In the genomic region with DNA sequence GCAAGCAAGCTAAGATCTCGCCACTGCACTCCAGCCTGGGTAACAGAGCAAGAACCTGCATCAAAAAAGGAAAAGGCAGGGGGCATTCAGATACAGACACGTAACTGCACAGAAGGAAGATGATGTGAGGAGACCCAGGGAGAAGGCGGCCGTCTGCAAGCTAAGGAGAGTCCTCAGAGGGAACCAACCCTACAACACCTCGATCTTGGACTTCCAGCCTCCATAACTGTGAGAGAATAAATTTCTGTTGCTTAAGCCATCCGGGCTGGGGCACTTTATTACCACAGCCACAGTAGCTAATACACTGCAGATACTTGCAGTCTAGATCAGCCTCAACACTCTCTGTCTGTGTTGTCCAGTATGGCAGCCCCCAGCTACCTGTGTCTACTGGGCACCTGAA, we compare ENCODE assay signal across 15 cellular contexts. TPM values are rescaled to one million over a fixed set of nuclear protein-coding genes. Genes with fewer than 3 reads are reported as not detected.
A peak's percentile ranks its signal among the peaks of the same experiment; 100 is the strongest.
DNase-seq lines count a peak whose midpoint lies in the region; ATAC-seq and TF ChIP-seq lines count a peak whose summit lies in the region.
"Had no signal": no experiment of that assay in that cellular context is flagged by ENCODE, and none has a peak within 500 bp of the region (broad histone marks: within the 10 kb centered on the region; RNA-seq: fewer than 3 reads in every experiment).

No MANE protein-coding gene starts in this region.

- H4K20me1 ChIP-seq in OCI-LY1 (ENCODE audit: insufficient read depth, low read length), result no peaks in the 10 kb centered on the region

- H3K4me3 ChIP-seq in right cardiac atrium (ENCODE audit: low read length), result no peak overlapping the region
- H3K4me3 ChIP-seq in OCI-LY1 (ENCODE audit: low read depth, low read length, poor library complexity, severe bottlenecking), result no peak overlapping the region
- no peak overlapping the region for H3K4me3 ChIP-seq in neuronal stem cell (ENCODE audit: low read length in 2 of 2)
- H3K4me3 ChIP-seq: GM23338 had no signal

- H3K4ac ChIP-seq in neuronal stem cell (ENCODE audit: low read length), result no peak overlapping the region

- H3K79me2 ChIP-seq in OCI-LY1 (ENCODE audit: insufficient read depth, low read length), result peaks cover 6% of the 10 kb centered on the region; the same call in 1 of the 2 replicates

- WGBS in right cardiac atrium, result 97% methylated on average over 6 of the region's 6 CpGs
- WGBS in neuronal stem cell (ENCODE audit: extremely low coverage in 2 of 2, insufficient read length in 2 of 2, insufficient replicate concordance in 1 of 2), 2 donors, result no CpG with 5 or more reads among the region's 6 CpGs

- H3K27ac ChIP-seq in right cardiac atrium (ENCODE audit: low read length) (no peak overlapping the region), OCI-LY1 (ENCODE audit: low read depth, low read length, poor library complexity, severe bottlenecking) (peak overlapping the region; percentile 94), neuronal stem cell (replicated peaks; ENCODE audit: low read length) (no peak overlapping the region)

- H3K9me3 ChIP-seq in right cardiac atrium (ENCODE audit: control insufficient read depth, low read length) (no peaks in the 10 kb centered on the region), OCI-LY1 (ENCODE audit: low read length) (no peaks in the 10 kb centered on the region), neuronal stem cell (replicated peaks in 1 of 2; ENCODE audit: control insufficient read depth in 2 of 2, insufficient read depth in 1 of 2, low read depth in 1 of 2, low read length in 2 of 2) (no peaks in the 10 kb centered on the region)

- no peak overlapping the region for H3K18ac ChIP-seq in neuronal stem cell (ENCODE audit: low read length)

- H3K9ac ChIP-seq in OCI-LY1 (ENCODE audit: low read length), result no peak overlapping the region
- H3K9ac ChIP-seq in neuronal stem cell (ENCODE audit: low read depth, low read length, poor library complexity), result no peak overlapping the region

- H4K8ac ChIP-seq in neuronal stem cell (ENCODE audit: low read depth, low read length), result no peak overlapping the region

- no peaks in the 10 kb centered on the region for H3F3A ChIP-seq in OCI-LY1 (ENCODE audit: insufficient read depth, low read length)

- H4K91ac ChIP-seq in neuronal stem cell (ENCODE audit: low read depth, low read length, poor library complexity), result no peak overlapping the region

- H2BK12ac ChIP-seq in neuronal stem cell (ENCODE audit: low read length), result no peak overlapping the region

- no peak overlapping the region for H3K23ac ChIP-seq in neuronal stem cell (ENCODE audit: low read depth, low read length, poor library complexity)

- H3K9me2 ChIP-seq in OCI-LY1 (ENCODE audit: low read depth, low read length), result no peaks in the 10 kb centered on the region

- no peak overlapping the region for H2BK5ac ChIP-seq in neuronal stem cell (ENCODE audit: low read length)

- H2BK120ac ChIP-seq in neuronal stem cell (ENCODE audit: low read depth, low read length), result no peak overlapping the region

- DNase-seq in Right ventricle myocardium inferior (ENCODE audit: missing footprints), result peak; percentile 0
- no peak for DNase-seq in right cardiac atrium
- no peak for DNase-seq in neuronal stem cell (ENCODE audit: low spot score)
- no peak for DNase-seq in NCI-H1436 (lab: John Stamatoyannopoulos, UW)
- DNase-seq: C1 segment of cervical spinal cord, Calu3, COR-L47, DMS53, DMS79 treated with DMSO at 0.1 percent for 48 hours, H9, HFFc6 had no signal

- no peaks in the 10 kb centered on the region for H3K79me1 ChIP-seq in neuronal stem cell (ENCODE audit: low read depth, low read length)

- no peak for ATAC-seq in Right ventricle myocardium inferior
- ATAC-seq in right cardiac atrium, result no peak
- ATAC-seq in GM18519 (IDR thresholded peaks at IDR 0.05; ENCODE audit: low FRiP score, unreplicated experiment), result no peak
- ATAC-seq: GM23338, HCT116 had no signal

- no peak overlapping the region for H2AK5ac ChIP-seq in neuronal stem cell (ENCODE audit: low read depth, low read length)

- no peak for TF ChIP-seq CTCF in OCI-LY1 (IDR thresholded peaks at IDR 0.05; ENCODE audit: low read length)

- H2AFZ ChIP-seq in OCI-LY1 (ENCODE audit: low read length) (no peak overlapping the region), neuronal stem cell (ENCODE audit: low read length) (no peak overlapping the region)
- H2AFZ ChIP-seq: GM23338 had no signal

- intact Hi-C loops in Right ventricle myocardium inferior (cut with DNase I) (no loop called here), right cardiac atrium (cut with DNase I) (no loop called here)

- no peak overlapping the region for H3K14ac ChIP-seq in neuronal stem cell (ENCODE audit: low read length)

- H3K27me3 ChIP-seq in right cardiac atrium (ENCODE audit: control insufficient read depth, insufficient read depth), result no peaks in the 10 kb centered on the region
- no peaks in the 10 kb centered on the region for H3K27me3 ChIP-seq in OCI-LY1 (ENCODE audit: insufficient read depth, low read length)
- H3K27me3 ChIP-seq in neuronal stem cell (ENCODE audit: control insufficient read depth in 3 of 3, insufficient read depth in 3 of 3, low read depth in 1 of 3, low read length in 3 of 3), result no peaks in the 10 kb centered on the region

- H2BK15ac ChIP-seq in neuronal stem cell (ENCODE audit: low read length), result no peak overlapping the region

- H3K4me1 ChIP-seq in right cardiac atrium (ENCODE audit: control insufficient read depth, insufficient read depth, low read length) (no peaks in the 10 kb centered on the region), OCI-LY1 (ENCODE audit: insufficient read depth, low read length, severe bottlenecking) (peaks cover 20% of the 10 kb centered on the region), neuronal stem cell (ENCODE audit: control insufficient read depth in 2 of 2, insufficient read depth in 1 of 2, low read depth in 1 of 2, low read length in 2 of 2) (no peaks in the 10 kb centered on the region)

- H3K36me3 ChIP-seq in OCI-LY1 (ENCODE audit: insufficient read depth, low read length) (no peaks in the 10 kb centered on the region; the same call in 1 of the 2 replicates), neuronal stem cell (replicated peaks in 1 of 2; ENCODE audit: control insufficient read depth in 2 of 2, insufficient read depth in 2 of 2, low read length in 2 of 2) (no peaks in the 10 kb centered on the region)

- H3K4me2 ChIP-seq in OCI-LY1 (ENCODE audit: low read length) (no peak overlapping the region), neuronal stem cell (ENCODE audit: insufficient read depth, low read length, poor library complexity, severe bottlenecking) (peak overlapping the region; percentile 11)
- H3K4me2 ChIP-seq: GM23338 had no signal

RNA-seq across cellular contexts. Expression of gene TICAM1, which starts 7.9 kb away (rescaled TPM):
- total RNA-seq in Right ventricle myocardium inferior (7.3 TPM), right cardiac atrium (1 to 10 TPM; 5.8 to 6.9 (median 6.7) TPM)
- polyA plus RNA-seq in right cardiac atrium, result 5.3 TPM
- polyA plus RNA-seq in neuronal stem cell (2013, experiment 1 of 2), result 1.4 TPM
- polyA plus RNA-seq in neuronal stem cell (2013, experiment 2 of 2), result 1.5 TPM

RNA-seq across cellular contexts. Expression of gene FEM1A, which starts 32.0 kb away (rescaled TPM):
- total RNA-seq in Right ventricle myocardium inferior (47.0 TPM), right cardiac atrium (10 to 100 TPM; 23.4 to 28.3 (median 27.9) TPM)
- 20.1 TPM for polyA plus RNA-seq in right cardiac atrium
- polyA plus RNA-seq in neuronal stem cell (2013, experiment 1 of 2), result 5.5 TPM
- 5.6 TPM for polyA plus RNA-seq in neuronal stem cell (2013, experiment 2 of 2)

RNA-seq across cellular contexts. Expression of gene PLIN3, which starts 43.9 kb away (rescaled TPM):
- 34.0 TPM for total RNA-seq in Right ventricle myocardium inferior
- total RNA-seq in right cardiac atrium, result 10 to 100 TPM; 26.5 to 32.2 (median 28.5) TPM
- 16.9 TPM for polyA plus RNA-seq in right cardiac atrium
- polyA plus RNA-seq in neuronal stem cell (2013, experiment 1 of 2), result 47.6 TPM
- 49.5 TPM for polyA plus RNA-seq in neuronal stem cell (2013, experiment 2 of 2)
